ENCODE assay signal across 1 cellular context in genomic region chr6:161128680-161129196, GRCh38.
TF ChIP-seq lines count a peak whose summit lies in the region.

No MANE protein-coding gene starts in this region.

TF ChIP-seq in K562, 482 proteins besides CTCF, POLR2A, EP300 and RAD21 (continued from another document):
- TF ChIP-seq MITF (IDR thresholded peaks at IDR 0.05) (no peak), JUND (IDR thresholded peaks at IDR 0.05; ENCODE audit: borderline replicate concordance, low read depth, low read length) (no peak), JUND (tag; IDR thresholded peaks at IDR 0.05; ENCODE audit: borderline replicate concordance, low read depth, low read length) (no peak)
- TF ChIP-seq, protein P1, sequence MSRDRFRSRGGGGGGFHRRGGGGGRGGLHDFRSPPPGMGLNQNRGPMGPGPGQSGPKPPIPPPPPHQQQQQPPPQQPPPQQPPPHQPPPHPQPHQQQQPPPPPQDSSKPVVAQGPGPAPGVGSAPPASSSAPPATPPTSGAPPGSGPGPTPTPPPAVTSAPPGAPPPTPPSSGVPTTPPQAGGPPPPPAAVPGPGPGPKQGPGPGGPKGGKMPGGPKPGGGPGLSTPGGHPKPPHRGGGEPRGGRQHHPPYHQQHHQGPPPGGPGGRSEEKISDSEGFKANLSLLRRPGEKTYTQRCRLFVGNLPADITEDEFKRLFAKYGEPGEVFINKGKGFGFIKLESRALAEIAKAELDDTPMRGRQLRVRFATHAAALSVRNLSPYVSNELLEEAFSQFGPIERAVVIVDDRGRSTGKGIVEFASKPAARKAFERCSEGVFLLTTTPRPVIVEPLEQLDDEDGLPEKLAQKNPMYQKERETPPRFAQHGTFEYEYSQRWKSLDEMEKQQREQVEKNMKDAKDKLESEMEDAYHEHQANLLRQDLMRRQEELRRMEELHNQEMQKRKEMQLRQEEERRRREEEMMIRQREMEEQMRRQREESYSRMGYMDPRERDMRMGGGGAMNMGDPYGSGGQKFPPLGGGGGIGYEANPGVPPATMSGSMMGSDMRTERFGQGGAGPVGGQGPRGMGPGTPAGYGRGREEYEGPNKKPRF (IDR thresholded peaks at IDR 0.05; ENCODE audit: low read depth, low read length): no peak
